11 cellular contexts compared by ENCODE assay signal in the genomic region with DNA sequence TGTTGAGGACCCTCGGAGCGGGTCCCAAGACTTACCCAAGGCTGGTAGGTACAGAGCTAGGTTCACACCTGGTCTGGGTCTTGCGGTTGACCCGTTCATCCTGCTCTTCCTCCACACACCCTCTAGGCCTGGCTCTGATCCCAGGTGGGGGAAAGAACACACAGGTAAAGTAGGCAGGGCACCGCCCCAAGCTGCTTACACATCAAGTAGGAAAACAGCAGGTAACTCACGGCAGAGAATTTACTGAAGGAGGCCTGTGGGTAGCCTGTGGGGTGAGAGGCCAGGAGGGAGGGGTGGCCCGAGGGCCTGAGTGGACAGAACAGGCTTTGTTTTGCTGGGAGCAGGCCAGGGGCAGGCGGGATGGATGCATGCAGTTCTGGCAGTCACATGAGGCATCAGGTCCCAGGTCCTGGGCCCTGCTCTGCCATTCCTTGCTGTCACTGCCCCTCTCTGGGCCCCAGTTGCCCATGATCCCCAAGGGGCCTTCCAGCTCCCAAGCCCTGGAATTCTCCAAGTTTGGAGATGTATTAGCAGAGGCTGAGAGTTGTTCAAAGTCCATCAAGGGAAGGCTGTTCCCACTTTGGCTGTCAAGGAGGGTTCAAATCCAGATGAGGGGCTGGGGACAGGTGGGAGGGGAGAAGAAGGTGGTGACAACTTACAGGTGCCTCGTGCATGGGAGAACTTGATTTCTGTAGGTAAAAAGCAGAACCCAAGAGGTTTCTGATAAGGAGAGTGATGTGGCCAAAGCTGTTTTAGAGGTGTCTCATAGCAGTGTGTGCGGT. TPM values are rescaled to one million over a fixed set of nuclear protein-coding genes. Genes with fewer than 3 reads are reported as not detected.
DNase-seq lines count a peak whose midpoint lies in the region; TF ChIP-seq lines count a peak whose summit lies in the region.
"Had no signal": no experiment of that assay in that cellular context is flagged by ENCODE, and none has a peak within 500 bp of the region (broad histone marks: within the 10 kb centered on the region; RNA-seq: fewer than 3 reads in every experiment).

No MANE protein-coding gene starts in this region.

- no peak for TF ChIP-seq POLR2A in tibial nerve (IDR thresholded peaks at IDR 0.05)

- peaks cover 87% of the 10 kb centered on the region for H3K4me1 Mint-ChIP-seq in chondrocyte (ENCODE audit: low read depth)

- TF ChIP-seq EP300 in tibial nerve (IDR thresholded peaks at IDR 0.05) = no peak

- no peak overlapping the region for H3K23ac ChIP-seq in mesenchymal stem cell (ENCODE audit: low read length in 2 of 2)

- H3K14ac ChIP-seq in mesenchymal stem cell (ENCODE audit: low read length in 2 of 2) = no peak overlapping the region

- H2BK120ac ChIP-seq in mesenchymal stem cell (ENCODE audit: low read depth, low read length) = no peak overlapping the region

- WGBS in mesenchymal stem cell = 92% methylated on average over 8 of the region's 10 CpGs
- WGBS in tibial nerve, 2 donors = 58 to 65% methylated on average over 9 to 10 of the region's 10 CpGs

- H3K27ac ChIP-seq in mesenchymal stem cell (ENCODE audit: low read length, poor library complexity, severe bottlenecking) (no peak overlapping the region), tibial nerve (peak overlapping the region; percentile 18 to 96 (median 80))
- H3K27ac ChIP-seq: neutrophil had no signal

- H3K27ac Mint-ChIP-seq in chondrocyte (ENCODE audit: unreplicated experiment) = no peak overlapping the region

- no peak overlapping the region for H2AFZ ChIP-seq in mesenchymal stem cell (ENCODE audit: low read depth, low read length)

- H3K18ac ChIP-seq in mesenchymal stem cell (ENCODE audit: low read depth in 1 of 2, low read length in 2 of 2) = no peak overlapping the region

- H2BK5ac ChIP-seq in mesenchymal stem cell (ENCODE audit: low read depth, low read length, poor library complexity, severe bottlenecking) = no peak overlapping the region

- H3K9me3 ChIP-seq in mesenchymal stem cell (ENCODE audit: control insufficient read depth, low read length) (no peaks in the 10 kb centered on the region), tibial nerve (peaks cover 0 to 6% (median 0%) of the 10 kb centered on the region in 4 donors)
- H3K9me3 ChIP-seq: gastrocnemius medialis, neutrophil had no signal

- no peak overlapping the region for H3K4me3 ChIP-seq in mesenchymal stem cell (ENCODE audit: insufficient read depth in 1 of 2, low read depth in 1 of 2, low read length in 2 of 2)
- peak overlapping the region in 1 of 4 donors; percentile 85 for H3K4me3 ChIP-seq in tibial nerve
- H3K4me3 ChIP-seq: gastrocnemius medialis had no signal

- H2BK12ac ChIP-seq in mesenchymal stem cell (ENCODE audit: low read length in 2 of 2) = no peak overlapping the region

- H4K8ac ChIP-seq in mesenchymal stem cell (ENCODE audit: low read length) = no peak overlapping the region

- H3K36me3 ChIP-seq in mesenchymal stem cell (ENCODE audit: control insufficient read depth in 1 of 2, insufficient read depth in 2 of 2, low read depth in 1 of 2, low read length in 2 of 2) = peaks cover 6 to 30% of the 10 kb centered on the region in 2 experiments
- peaks cover 0 to 5% (median 0%) of the 10 kb centered on the region in 3 donors for H3K36me3 ChIP-seq in tibial nerve
- H3K36me3 ChIP-seq: gastrocnemius medialis, neutrophil had no signal

- peaks cover 6% of the 10 kb centered on the region for H3K9me3 Mint-ChIP-seq in chondrocyte (ENCODE audit: low read depth)

- H3K36me3 Mint-ChIP-seq in chondrocyte (ENCODE audit: low read depth) = peaks cover 8% of the 10 kb centered on the region

- H3K4me2 ChIP-seq in mesenchymal stem cell (ENCODE audit: low read length, poor library complexity, severe bottlenecking) = no peak overlapping the region

- H3K27me3 ChIP-seq in mesenchymal stem cell (ENCODE audit: control insufficient read depth in 1 of 2, insufficient read depth in 1 of 2, low read length in 2 of 2) (no peaks in the 10 kb centered on the region), tibial nerve (no peaks in the 10 kb centered on the region)

- peaks cover 52% of the 10 kb centered on the region for H3K4me1 ChIP-seq in mesenchymal stem cell (ENCODE audit: control insufficient read depth, insufficient read depth, low read depth, low read length)
- H3K4me1 ChIP-seq in tibial nerve = peaks cover 0 to 83% (median 46%) of the 10 kb centered on the region in 4 donors

- H4K91ac ChIP-seq in mesenchymal stem cell (ENCODE audit: low read length) = peak overlapping the region; percentile 2

- H2AK5ac ChIP-seq in mesenchymal stem cell (ENCODE audit: low read length, severe bottlenecking) = no peak overlapping the region

- H3K27me3 Mint-ChIP-seq in chondrocyte (ENCODE audit: low read depth) = no peaks in the 10 kb centered on the region

- no peak overlapping the region for H3K4me3 Mint-ChIP-seq in chondrocyte (ENCODE audit: unreplicated experiment)

- no peak overlapping the region for H2BK15ac ChIP-seq in mesenchymal stem cell (ENCODE audit: low read depth, poor library complexity, severe bottlenecking)

- DNase-seq in SIG-M5 treated with dmso at 0.1 percent for 504 hours (lab: John Stamatoyannopoulos, UW; ENCODE audit: unreplicated experiment) = peak; percentile 64
- DNase-seq in SIG-M5 (lab: John Stamatoyannopoulos, UW) = no peak
- peak; percentile 72 for DNase-seq in chondrocyte (ENCODE audit: low spot score)
- DNase-seq in mesenchymal stem cell = no peak
- DNase-seq in tibial nerve (ENCODE audit: low spot score in 2 of 2) = no peak
- DNase-seq in NK-92 treated with Interleukin-12 subunit alpha and Interleukin-12 subunit beta, amount 100 ng/mL, for 24 hours (lab: John Stamatoyannopoulos, UW) = no peak
- no peak for DNase-seq in NCI-H524 (lab: John Stamatoyannopoulos, UW)
- DNase-seq in NCI-H1417 (lab: John Stamatoyannopoulos, UW) = no peak
- DNase-seq: AML-193 had no signal

- H3K9ac ChIP-seq in mesenchymal stem cell (ENCODE audit: low read length) = no peak overlapping the region

- peaks cover 13% of the 10 kb centered on the region for H3K79me1 ChIP-seq in mesenchymal stem cell (replicated peaks; ENCODE audit: low read length, poor library complexity, severe bottlenecking)

- peak overlapping the region in 1 of 2 experiments; percentile 35 for H3K4ac ChIP-seq in mesenchymal stem cell (ENCODE audit: low read depth in 1 of 2, low read length in 2 of 2)

- TF ChIP-seq CTCF in chondrocyte (IDR thresholded peaks at IDR 0.05) = no peak
- TF ChIP-seq CTCF in tibial nerve (IDR thresholded peaks at IDR 0.05) = no peak

RNA-seq across cellular contexts. Expression of a gene that starts 5.7 kb away (rescaled TPM):
- 41.7 to 46.2 TPM (median 42.3 TPM) in 3 replicates for total RNA-seq in chondrocyte
- 47.5 TPM for polyA plus RNA-seq in mesenchymal stem cell (2013, experiment 1 of 2)
- 48.4 TPM for polyA plus RNA-seq in mesenchymal stem cell (2013, experiment 2 of 2)
- total RNA-seq in tibial nerve = 100 to 1,000 TPM; 140 to 385 (median 202) TPM

Comparison
In these comparisons a context has a peak if more than half of its experiments do, and no peak if none do; other contexts are left out.
1. DNase-seq: peak in SIG-M5 treated with dmso at 0.1 percent for 504 hours (single experiment) and chondrocyte (single experiment); none in SIG-M5 (single experiment), mesenchymal stem cell (single experiment), tibial nerve (0 of 2), NK-92 treated with Interleukin-12 subunit alpha and Interleukin-12 subunit beta, amount 100 ng/mL, for 24 hours (single experiment), NCI-H524 (0 of 2) and NCI-H1417 (0 of 3).